ENCODE assay signal across 9 cellular contexts in genomic region chr14:77322209-77322902, GRCh38. TPM values are rescaled to one million over a fixed set of nuclear protein-coding genes. Genes with fewer than 3 reads are reported as not detected.
DNase-seq lines count a peak whose midpoint lies in the region; ATAC-seq and TF ChIP-seq lines count a peak whose summit lies in the region.
"Had no signal": no experiment of that assay in that cellular context is flagged by ENCODE, and none has a peak within 500 bp of the region (broad histone marks: within the 10 kb centered on the region; RNA-seq: fewer than 3 reads in every experiment).

No MANE protein-coding gene starts in this region.

- peak overlapping the region; percentile 100 for H3K4me3 ChIP-seq in left ventricle myocardium inferior
- peak overlapping the region in 1 of 4 donors; percentile 72 for H3K4me3 ChIP-seq in adrenal gland
- H3K4me3 ChIP-seq in vagina: peak overlapping the region; percentile 91 to 99

- intact Hi-C loops in left ventricle myocardium inferior (cut with micrococcal nuclease) (no loop called here), left ventricle myocardium superior (cut with micrococcal nuclease) (no loop called here), adrenal gland (cut with DNase I) (loop anchor here in 1 of 2 donors (10.0 kb wide), 1 partner anchor 52 kb away; the partner anchor contains the start of genes SAMD15 and TMED8), vagina (cut with DNase I) (no loop called here)

- 67 to 79% (median 69%) methylated on average over 5 of the region's 5 CpGs for WGBS in adrenal gland, 4 donors

- H3K4me1 Mint-ChIP-seq in memory B cell: peaks cover 16% of the 10 kb centered on the region

- TF ChIP-seq POLR2A in adrenal gland (IDR thresholded peaks at IDR 0.05): no peak
- TF ChIP-seq POLR2A in vagina (IDR thresholded peaks at IDR 0.05): no peak

- H3K27ac ChIP-seq in left ventricle myocardium inferior (replicated peaks) (peak overlapping the region; percentile 100), adrenal gland (peak overlapping the region in 3 of 5 donors; percentile 99), vagina (peak overlapping the region; percentile 94)

- ATAC-seq in left ventricle myocardium superior: no peak
- ATAC-seq in memory B cell (ENCODE audit: low read depth): no peak

- H3K4me1 ChIP-seq in left ventricle myocardium inferior: peaks cover 27% of the 10 kb centered on the region
- H3K4me1 ChIP-seq in adrenal gland (replicated peaks in 1 of 2): peaks cover 8 to 22% of the 10 kb centered on the region in 2 donors
- peaks cover 23% of the 10 kb centered on the region for H3K4me1 ChIP-seq in vagina

- TF ChIP-seq CTCF in left ventricle myocardium inferior (IDR thresholded peaks at IDR 0.05; ENCODE audit: borderline replicate concordance) (no peak), adrenal gland (IDR thresholded peaks at IDR 0.05) (no peak), vagina (IDR thresholded peaks at IDR 0.05) (no peak)

- no peaks in the 10 kb centered on the region for H3K36me3 ChIP-seq in left ventricle myocardium inferior
- H3K36me3 ChIP-seq in adrenal gland (replicated peaks in 1 of 2): no peaks in the 10 kb centered on the region
- H3K36me3 ChIP-seq in vagina: no peaks in the 10 kb centered on the region

- H3K27ac Mint-ChIP-seq in memory B cell: peak overlapping the region; percentile 92

- H3K9me3 ChIP-seq in left ventricle myocardium inferior (replicated peaks) (no peaks in the 10 kb centered on the region), adrenal gland (replicated peaks in 1 of 3) (no peaks in the 10 kb centered on the region), vagina (no peaks in the 10 kb centered on the region)

- peak overlapping the region; percentile 98 for H3K4me3 Mint-ChIP-seq in memory B cell

- H3K27me3 ChIP-seq in left ventricle myocardium inferior (ENCODE audit: low read depth) (no peaks in the 10 kb centered on the region), adrenal gland (no peaks in the 10 kb centered on the region), vagina (no peaks in the 10 kb centered on the region)

- no peaks in the 10 kb centered on the region for H3K36me3 Mint-ChIP-seq in memory B cell

- H3K27me3 Mint-ChIP-seq in memory B cell: no peaks in the 10 kb centered on the region

- H3K9me3 Mint-ChIP-seq in memory B cell: no peaks in the 10 kb centered on the region

- DNase-seq in left ventricle myocardium inferior (no peak), left ventricle myocardium superior (no peak), adrenal gland (no peak), memory B cell (ENCODE audit: low spot score in 2 of 2) (no peak), vagina (ENCODE audit: extremely low spot score in 2 of 2) (no peak), DMS153 (lab: John Stamatoyannopoulos, UW) (no peak), H4 (ENCODE audit: low spot score) (no peak)
- no peak for DNase-seq in stimulated activated CD4-positive, alpha-beta T cell treated with anti-CD3 and anti-CD28 coated beads, Interleukin-2, amount 100 ng/mL, for 48 hours

RNA-seq across cellular contexts. Expression of gene GSTZ1, which starts 1.5 kb away (rescaled TPM):
- total RNA-seq in left ventricle myocardium inferior: 14.7 TPM
- 13.5 TPM for total RNA-seq in left ventricle myocardium superior
- 100 to 1,000 TPM in 1 of 8 donors, 10 to 100 TPM in 7; 25.3 to 154 (median 52.5) TPM for total RNA-seq in adrenal gland
- polyA plus RNA-seq in adrenal gland: 10 to 100 TPM; 28.7 to 74.0 (median 48.5) TPM
- 26.3 TPM for total RNA-seq in vagina
- 72.0 and 76.1 TPM in 2 replicates for total RNA-seq in H4 (2014; rRNA removed; shearing (Covaris generic))

RNA-seq across cellular contexts. Expression of gene POMT2, which starts 1.7 kb away (rescaled TPM):
- 13.4 TPM for total RNA-seq in left ventricle myocardium inferior
- 17.5 TPM for total RNA-seq in left ventricle myocardium superior
- total RNA-seq in adrenal gland: 10 to 100 TPM; 14.0 to 48.8 (median 33.4) TPM
- 10 to 100 TPM; 49.2 to 52.3 (median 51.0) TPM for polyA plus RNA-seq in adrenal gland
- total RNA-seq in vagina: 33.1 TPM
- 8.6 and 13.7 TPM in 2 replicates for total RNA-seq in H4 (2014; rRNA removed; shearing (Covaris generic))

RNA-seq across cellular contexts. Expression of gene NGB, which starts 51.4 kb away (rescaled TPM):
- total RNA-seq in left ventricle myocardium inferior: not detected
- not detected for total RNA-seq in left ventricle myocardium superior
- total RNA-seq in adrenal gland: 10 to 100 TPM in 1 of 8 donors, 1 to 10 TPM in 2, under 1 TPM in 1, not detected in 4; 0.23 to 13.0 (median 2.6) TPM
- polyA plus RNA-seq in adrenal gland: 10 to 100 TPM in 2 of 3 donors, 1 to 10 TPM in 1; 6.3 to 15.4 (median 10.3) TPM
- 1.7 TPM for total RNA-seq in vagina
- not detected in 2 replicates for total RNA-seq in H4 (2014; rRNA removed; shearing (Covaris generic))
- total RNA-seq: activated CD8-positive, alpha-beta memory T cell treated with anti-CD3 and anti-CD28 coated beads for 36 hours had no signal

RNA-seq across cellular contexts. Expression of gene TMED8, which starts 54.5 kb away (rescaled TPM):
- 5.4 TPM for total RNA-seq in left ventricle myocardium inferior
- total RNA-seq in left ventricle myocardium superior: 5.6 TPM
- total RNA-seq in adrenal gland: 10 to 100 TPM; 15.3 to 22.8 (median 20.4) TPM
- polyA plus RNA-seq in adrenal gland: 10 to 100 TPM in 1 of 3 donors, 1 to 10 TPM in 2; 4.8 to 17.1 (median 7.0) TPM
- total RNA-seq in vagina: 8.6 TPM
- total RNA-seq in H4 (2014; rRNA removed; shearing (Covaris generic)): 7.0 and 8.5 TPM in 2 replicates

RNA-seq across cellular contexts. Expression of gene SAMD15, which starts 54.8 kb away (rescaled TPM):
- total RNA-seq in left ventricle myocardium inferior (0.08 TPM), left ventricle myocardium superior (0.77 TPM), adrenal gland (1 to 10 TPM in 7 of 8 donors, under 1 TPM in 1; 0.24 to 2.9 (median 1.5) TPM), vagina (not detected)
- 1 to 10 TPM in 2 of 3 donors, under 1 TPM in 1; 0.51 to 2.0 (median 1.0) TPM for polyA plus RNA-seq in adrenal gland
- total RNA-seq in H4 (2014; rRNA removed; shearing (Covaris generic)): 2.1 and 3.6 TPM in 2 replicates
